1 cellular context compared by ENCODE assay signal in the genomic region with DNA sequence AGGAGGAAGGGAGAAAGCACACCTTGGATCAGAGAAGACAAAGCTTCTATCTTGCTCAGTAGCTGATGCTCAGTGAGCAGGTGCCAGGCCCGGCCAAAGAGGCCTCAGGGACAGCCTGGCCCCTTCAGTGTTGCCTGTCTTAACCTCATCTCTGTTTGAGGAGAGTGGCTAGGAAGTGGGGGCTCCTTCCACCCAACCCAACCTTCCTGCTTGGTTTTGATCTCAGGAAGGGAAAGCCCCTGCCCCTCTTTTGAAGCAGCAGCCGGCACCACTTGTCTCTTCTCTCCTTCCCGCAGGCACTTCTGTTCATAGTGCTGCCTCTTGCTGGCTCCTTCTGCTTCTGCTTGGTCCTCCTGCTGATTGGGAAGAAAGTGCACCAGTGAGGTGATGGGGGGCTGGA.
TF ChIP-seq lines count a peak whose summit lies in the region.

No MANE protein-coding gene starts in this region.

TF ChIP-seq in SK-N-SH, 30 proteins besides CTCF, POLR2A, EP300 and RAD21:
- TF ChIP-seq RFX5 (IDR thresholded peaks at IDR 0.05; ENCODE audit: low read length) (no peak), FOXM1 (IDR thresholded peaks at IDR 0.05; ENCODE audit: low read depth) (no peak), NFIC (IDR thresholded peaks at IDR 0.05; ENCODE audit: borderline replicate concordance) (no peak), MEF2A (IDR thresholded peaks at IDR 0.05; ENCODE audit: borderline replicate concordance, low read depth) (no peak), YY1 (IDR thresholded peaks at IDR 0.05; ENCODE audit: low read depth) (no peak), POLR2AphosphoS5 (IDR thresholded peaks at IDR 0.05; ENCODE audit: low read depth, low read length) (no peak), FOSL2 (IDR thresholded peaks at IDR 0.05; ENCODE audit: borderline replicate concordance, low read depth) (no peak)
- TF ChIP-seq, protein P1, sequence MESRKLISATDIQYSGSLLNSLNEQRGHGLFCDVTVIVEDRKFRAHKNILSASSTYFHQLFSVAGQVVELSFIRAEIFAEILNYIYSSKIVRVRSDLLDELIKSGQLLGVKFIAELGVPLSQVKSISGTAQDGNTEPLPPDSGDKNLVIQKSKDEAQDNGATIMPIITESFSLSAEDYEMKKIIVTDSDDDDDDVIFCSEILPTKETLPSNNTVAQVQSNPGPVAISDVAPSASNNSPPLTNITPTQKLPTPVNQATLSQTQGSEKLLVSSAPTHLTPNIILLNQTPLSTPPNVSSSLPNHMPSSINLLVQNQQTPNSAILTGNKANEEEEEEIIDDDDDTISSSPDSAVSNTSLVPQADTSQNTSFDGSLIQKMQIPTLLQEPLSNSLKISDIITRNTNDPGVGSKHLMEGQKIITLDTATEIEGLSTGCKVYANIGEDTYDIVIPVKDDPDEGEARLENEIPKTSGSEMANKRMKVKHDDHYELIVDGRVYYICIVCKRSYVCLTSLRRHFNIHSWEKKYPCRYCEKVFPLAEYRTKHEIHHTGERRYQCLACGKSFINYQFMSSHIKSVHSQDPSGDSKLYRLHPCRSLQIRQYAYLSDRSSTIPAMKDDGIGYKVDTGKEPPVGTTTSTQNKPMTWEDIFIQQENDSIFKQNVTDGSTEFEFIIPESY (IDR thresholded peaks at IDR 0.05; ENCODE audit: borderline replicate concordance, low read depth) = no peak
- TF ChIP-seq, protein P2, sequence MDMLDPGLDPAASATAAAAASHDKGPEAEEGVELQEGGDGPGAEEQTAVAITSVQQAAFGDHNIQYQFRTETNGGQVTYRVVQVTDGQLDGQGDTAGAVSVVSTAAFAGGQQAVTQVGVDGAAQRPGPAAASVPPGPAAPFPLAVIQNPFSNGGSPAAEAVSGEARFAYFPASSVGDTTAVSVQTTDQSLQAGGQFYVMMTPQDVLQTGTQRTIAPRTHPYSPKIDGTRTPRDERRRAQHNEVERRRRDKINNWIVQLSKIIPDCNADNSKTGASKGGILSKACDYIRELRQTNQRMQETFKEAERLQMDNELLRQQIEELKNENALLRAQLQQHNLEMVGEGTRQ (IDR thresholded peaks at IDR 0.05; ENCODE audit: borderline replicate concordance, low read depth, low read length) = no peak
- TF ChIP-seq, protein P3, sequence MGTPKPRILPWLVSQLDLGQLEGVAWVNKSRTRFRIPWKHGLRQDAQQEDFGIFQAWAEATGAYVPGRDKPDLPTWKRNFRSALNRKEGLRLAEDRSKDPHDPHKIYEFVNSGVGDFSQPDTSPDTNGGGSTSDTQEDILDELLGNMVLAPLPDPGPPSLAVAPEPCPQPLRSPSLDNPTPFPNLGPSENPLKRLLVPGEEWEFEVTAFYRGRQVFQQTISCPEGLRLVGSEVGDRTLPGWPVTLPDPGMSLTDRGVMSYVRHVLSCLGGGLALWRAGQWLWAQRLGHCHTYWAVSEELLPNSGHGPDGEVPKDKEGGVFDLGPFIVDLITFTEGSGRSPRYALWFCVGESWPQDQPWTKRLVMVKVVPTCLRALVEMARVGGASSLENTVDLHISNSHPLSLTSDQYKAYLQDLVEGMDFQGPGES (IDR thresholded peaks at IDR 0.05; ENCODE audit: low read depth, low read length) = no peak
